8 cellular contexts compared by ENCODE assay signal in genomic region chr5:124908603-124909451, GRCh38.
DNase-seq lines count a peak whose midpoint lies in the region; ATAC-seq and TF ChIP-seq lines count a peak whose summit lies in the region.

No MANE protein-coding gene starts in this region.

- H3K27ac Mint-ChIP-seq in endothelial cell (ENCODE audit: unreplicated experiment), result no peak overlapping the region

- peak; percentile 79 for DNase-seq in NCI-H2081 treated with DMSO at 0.1 percent for 48 hours (lab: John Stamatoyannopoulos, UW)
- DNase-seq in uterus, result no peak
- no peak for DNase-seq in endothelial cell (ENCODE audit: low spot score)
- no peak for DNase-seq in brain microvascular endothelial cell
- no peak for DNase-seq in SW 1271 (lab: John Stamatoyannopoulos, UW)

- in situ Hi-C loops in brain microvascular endothelial cell (cut with HindIII; ENCODE audit: low pct_ligation_motif_present, low sequenced_read_pairs), result no loop called here

- TF ChIP-seq POLR2A in uterus (IDR thresholded peaks at IDR 0.05), result no peak

- intact Hi-C loops in uterus (cut with DNase I; ENCODE audit: low total_unique reads), result no loop called here

- ATAC-seq in GM18909 (IDR thresholded peaks at IDR 0.05; ENCODE audit: poor library complexity, unreplicated experiment) (peak; percentile 80), HG02884 (IDR thresholded peaks at IDR 0.05; ENCODE audit: unreplicated experiment) (peak; percentile 83), esophagus mucosa (peak; percentile 78)

- no peaks in the 10 kb centered on the region for H3K36me3 Mint-ChIP-seq in endothelial cell (ENCODE audit: low read depth, unreplicated experiment)

- H3K9me3 Mint-ChIP-seq in endothelial cell (ENCODE audit: unreplicated experiment), result no peaks in the 10 kb centered on the region

- H3K27ac ChIP-seq in uterus, result peak overlapping the region; percentile 62 to 73
- no peak overlapping the region for H3K27ac ChIP-seq in brain microvascular endothelial cell

- H3K4me3 ChIP-seq in uterus (no peak overlapping the region), brain microvascular endothelial cell (ENCODE audit: low read depth, low read length) (no peak overlapping the region)

- H3K4me1 Mint-ChIP-seq in endothelial cell (ENCODE audit: unreplicated experiment), result peaks cover 6% of the 10 kb centered on the region

- no peaks in the 10 kb centered on the region for H3K9me3 ChIP-seq in uterus

- H3K27me3 ChIP-seq in uterus (no peaks in the 10 kb centered on the region), brain microvascular endothelial cell (replicated peaks) (no peaks in the 10 kb centered on the region)

- no peaks in the 10 kb centered on the region for H3K27me3 Mint-ChIP-seq in endothelial cell (ENCODE audit: unreplicated experiment)

- H3K36me3 ChIP-seq in uterus (no peaks in the 10 kb centered on the region), brain microvascular endothelial cell (replicated peaks) (no peaks in the 10 kb centered on the region)

- peaks cover 13 to 14% of the 10 kb centered on the region in 2 donors for H3K4me1 ChIP-seq in uterus

- TF ChIP-seq CTCF in uterus (IDR thresholded peaks at IDR 0.05) (no peak), endothelial cell (IDR thresholded peaks at IDR 0.05; ENCODE audit: unreplicated experiment) (no peak), brain microvascular endothelial cell (IDR thresholded peaks at IDR 0.05; ENCODE audit: low read depth, low read length, missing control alignments) (no peak)

- no peak overlapping the region for H3K4me3 Mint-ChIP-seq in endothelial cell (ENCODE audit: unreplicated experiment)
